8 cellular contexts compared by ENCODE assay signal in genomic region chr17:65198653-65199382, GRCh38.
A peak's percentile ranks its signal among the peaks of the same experiment; 100 is the strongest.
DNase-seq lines count a peak whose midpoint lies in the region; ATAC-seq and TF ChIP-seq lines count a peak whose summit lies in the region.

No MANE protein-coding gene starts in this region.

- H3K4me3 ChIP-seq in astrocyte of the spinal cord (ENCODE audit: low read depth, low read length) = no peak overlapping the region

- H3K4me1 Mint-ChIP-seq in HFFc6 (ENCODE audit: low read depth) = peaks cover 24% of the 10 kb centered on the region
- H3K4me1 Mint-ChIP-seq in stimulated activated naive B cell treated with anti-CD40 and anti-IgM and Interleukin-4, amounts not matched to agents 10 μg/mL and 1 μg/mL and 100 μg/mL, for 72 hours = peaks cover 18 to 35% of the 10 kb centered on the region in 2 donors

- H3K36me3 Mint-ChIP-seq in HFFc6 (ENCODE audit: low read depth) = no peaks in the 10 kb centered on the region
- peaks cover 0 to 2% of the 10 kb centered on the region in 2 donors for H3K36me3 Mint-ChIP-seq in stimulated activated naive B cell treated with anti-CD40 and anti-IgM and Interleukin-4, amounts not matched to agents 10 μg/mL and 1 μg/mL and 100 μg/mL, for 72 hours

- DNase-seq in DMS 273 (lab: John Stamatoyannopoulos, UW; ENCODE audit: unreplicated experiment) = peak; percentile 72
- peak; percentile 58 for DNase-seq in HFFc6
- peak; percentile 82 for DNase-seq in NCI-H69 (lab: John Stamatoyannopoulos, UW)
- DNase-seq in astrocyte of the spinal cord (ENCODE audit: low read depth, low spot score) = peak; percentile 56
- peak; percentile 80 for DNase-seq in iPS-NIHi11 (ENCODE audit: low spot score)
- no peak for DNase-seq in stimulated activated naive B cell treated with anti-CD40 and anti-IgM and Interleukin-4, amounts not matched to agents 10 μg/mL and 1 μg/mL and 100 μg/mL, for 72 hours

- H3K4me3 Mint-ChIP-seq in HFFc6 = no peak overlapping the region
- H3K4me3 Mint-ChIP-seq in stimulated activated naive B cell treated with anti-CD40 and anti-IgM and Interleukin-4, amounts not matched to agents 10 μg/mL and 1 μg/mL and 100 μg/mL, for 72 hours = no peak overlapping the region

- no peak overlapping the region for H3K27ac Mint-ChIP-seq in HFFc6
- H3K27ac Mint-ChIP-seq in stimulated activated naive B cell treated with anti-CD40 and anti-IgM and Interleukin-4, amounts not matched to agents 10 μg/mL and 1 μg/mL and 100 μg/mL, for 72 hours = no peak overlapping the region

- no peaks in the 10 kb centered on the region for H3K9me3 Mint-ChIP-seq in HFFc6
- no peaks in the 10 kb centered on the region for H3K9me3 Mint-ChIP-seq in stimulated activated naive B cell treated with anti-CD40 and anti-IgM and Interleukin-4, amounts not matched to agents 10 μg/mL and 1 μg/mL and 100 μg/mL, for 72 hours

- ATAC-seq in stimulated activated naive B cell treated with anti-CD40 and anti-IgM and Interleukin-4, amounts not matched to agents 10 μg/mL and 1 μg/mL and 100 μg/mL, for 72 hours (replicated peaks) = peak; percentile 48 to 62
- ATAC-seq in HG02759 (IDR thresholded peaks at IDR 0.05; ENCODE audit: unreplicated experiment) (no peak), HG02678 (IDR thresholded peaks at IDR 0.05; ENCODE audit: unreplicated experiment) (no peak)

- H3K27me3 Mint-ChIP-seq in HFFc6 (ENCODE audit: insufficient read depth) = peaks cover 2% of the 10 kb centered on the region; the same call in 1 of the 2 replicates
- peaks cover 18% of the 10 kb centered on the region in 2 donors for H3K27me3 Mint-ChIP-seq in stimulated activated naive B cell treated with anti-CD40 and anti-IgM and Interleukin-4, amounts not matched to agents 10 μg/mL and 1 μg/mL and 100 μg/mL, for 72 hours

- in situ Hi-C loops in astrocyte of the spinal cord (cut with HindIII; ENCODE audit: low sequenced_read_pairs) = no loop called here

- peak; percentile 96 for TF ChIP-seq CTCF in HFFc6 (IDR thresholded peaks at IDR 0.05)
- peak; percentile 55 for TF ChIP-seq CTCF in astrocyte of the spinal cord (IDR thresholded peaks at IDR 0.05; ENCODE audit: low read depth, low read length)

Comparison
In these comparisons a context has a peak if more than half of its experiments do, and no peak if none do; other contexts are left out.
1. ATAC-seq: peak in stimulated activated naive B cell treated with anti-CD40 and anti-IgM and Interleukin-4, amounts not matched to agents 10 μg/mL and 1 μg/mL and 100 μg/mL, for 72 hours (2 of 2); none in HG02759 (single experiment) and HG02678 (single experiment).